8 cellular contexts compared by ENCODE assay signal in genomic region chr13:22897571-22898314, GRCh38.
"Had no signal": no experiment of that assay in that cellular context is flagged by ENCODE, and none has a peak within 500 bp of the region (broad histone marks: within the 10 kb centered on the region; RNA-seq: fewer than 3 reads in every experiment).

No MANE protein-coding gene starts in this region.

- H3K4me1 ChIP-seq: HAP-1 had no signal

- H3K4me3 ChIP-seq: GM23338, HAP-1, K562 had no signal

- H3K27ac Mint-ChIP-seq: GM23338, HFFc6 had no signal

- H3K4me3 Mint-ChIP-seq: GM23338, HFFc6 had no signal

- DNase-seq: H7, HFFc6, IMR-90 had no signal

- H3K9me3 ChIP-seq: HAP-1 had no signal

- FAIRE-seq: HTR-8/SVneo, K562 had no signal

- H3K4me2 ChIP-seq: GM23338 had no signal

- ATAC-seq: GM23338, HCT116, K562 had no signal

- H3K36me3 ChIP-seq: HAP-1 had no signal

- H2AFZ ChIP-seq: GM23338 had no signal
